ENCODE assay signal across 8 cellular contexts in the genomic region with DNA sequence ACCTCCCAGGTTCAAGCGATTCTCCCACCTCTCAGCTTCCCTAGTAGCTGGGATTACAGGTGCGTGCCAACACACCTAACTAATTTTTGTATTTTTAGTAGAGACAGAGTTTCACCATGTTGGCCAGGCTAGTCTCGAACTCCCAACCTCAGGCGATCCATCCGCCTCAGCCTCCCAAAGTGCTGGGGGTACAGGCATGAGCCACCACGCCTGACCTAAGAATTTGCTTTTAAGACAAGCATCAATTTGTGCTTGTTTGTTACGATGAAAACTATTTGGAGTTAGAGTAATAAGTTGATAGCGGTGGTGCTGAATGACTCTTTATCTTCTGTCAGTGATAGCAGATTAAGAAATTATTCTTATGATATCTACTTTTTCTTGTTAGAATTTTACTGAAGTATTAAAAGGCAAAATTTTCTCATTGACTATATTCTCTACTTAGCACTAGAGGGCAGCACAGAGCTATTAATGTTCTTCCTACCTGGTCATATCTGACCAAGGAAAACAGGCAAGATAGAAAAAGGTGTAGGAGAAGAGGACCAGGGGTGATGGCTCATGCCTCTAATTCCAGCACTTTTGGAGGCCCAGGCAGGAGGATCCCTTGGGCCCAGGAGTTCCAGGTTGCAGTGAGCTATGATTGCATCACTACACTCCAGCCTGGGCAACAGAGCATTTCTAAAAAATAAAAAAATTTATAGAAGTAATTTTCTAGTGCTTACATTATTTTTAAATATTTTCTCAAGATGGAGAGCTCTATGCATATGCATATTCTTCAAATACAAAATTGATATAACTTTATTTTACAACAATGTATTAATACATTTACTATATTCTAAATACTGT. TPM values are rescaled to one million over a fixed set of nuclear protein-coding genes. Genes with fewer than 3 reads are reported as not detected.
DNase-seq lines count a peak whose midpoint lies in the region; ATAC-seq, FAIRE-seq and TF ChIP-seq lines count a peak whose summit lies in the region.

No MANE protein-coding gene starts in this region.

- intact Hi-C loops in pancreas (cut with DNase I) (loop anchor here in 2 of 3 donors (5.0 to 10.0 kb wide), 2 partner anchors 354 to 362 kb away; no protein-coding TSS in a partner anchor), posterior cingulate gyrus (cut with DNase I) (loop anchor here (1.0 to 2.0 kb wide), 3 partner anchors 304 to 521 kb away; no protein-coding TSS in a partner anchor)

- peak; percentile 93 for FAIRE-seq in pancreas (lab: Jason Lieb, UNC)

- H3K4me3 ChIP-seq in fibroblast of mammary gland (ENCODE audit: control insufficient read depth, low read depth, low read length) = no peak overlapping the region
- no peak overlapping the region for H3K4me3 ChIP-seq in pancreas

- TF ChIP-seq CTCF in fibroblast of mammary gland (conservative IDR thresholded peaks at IDR 0.05; ENCODE audit: control insufficient read depth, insufficient read depth, low read depth, low read length) (peak; percentile 59), pancreas (IDR thresholded peaks at IDR 0.05) (peak; percentile 37 to 46 (median 40))

- peak; percentile 74 for ATAC-seq in GM21723 (IDR thresholded peaks at IDR 0.05; ENCODE audit: unreplicated experiment)
- peak; percentile 67 to 93 (median 85) for ATAC-seq in pancreas

- H3K9me3 ChIP-seq in pancreas = no peaks in the 10 kb centered on the region

- no peaks in the 10 kb centered on the region for H3K27me3 ChIP-seq in pancreas

- DNase-seq in EH (ENCODE audit: low read depth) = peak; percentile 57
- peak; percentile 74 for DNase-seq in NCI-H1436 (lab: John Stamatoyannopoulos, UW)
- peak; percentile 44 for DNase-seq in SKM-1 treated with dmso at 0.1 percent for 144 hours (lab: John Stamatoyannopoulos, UW; ENCODE audit: unreplicated experiment)
- DNase-seq in fibroblast of mammary gland (ENCODE audit: low read depth) = peak; percentile 62
- DNase-seq in pancreas = no peak
- no peak for DNase-seq in posterior cingulate gyrus
- DNase-seq in activated CD8-positive, alpha-beta memory T cell treated with anti-CD3 and anti-CD28 coated beads for 24 hours = no peak

- no peaks in the 10 kb centered on the region for H3K36me3 ChIP-seq in pancreas

- 64 to 67% methylated on average over 8 of the region's 8 CpGs for WGBS in pancreas, 2 donors

- no peak overlapping the region for H3K27ac ChIP-seq in pancreas

- no peaks in the 10 kb centered on the region for H3K4me1 ChIP-seq in pancreas

RNA-seq across cellular contexts. Expression of gene STXBP4, which starts 24.5 kb away (rescaled TPM):
- 10 to 100 TPM in 1 of 6 donors, 1 to 10 TPM in 5; 4.2 to 12.6 (median 6.2) TPM for total RNA-seq in pancreas
- 1 to 10 TPM in 1 of 2 donors, under 1 TPM in 1; 0.72 to 1.8 TPM for polyA plus RNA-seq in pancreas

RNA-seq across cellular contexts. Expression of gene COX11, which starts 24.6 kb away (rescaled TPM):
- total RNA-seq in pancreas = 10 to 100 TPM; 13.1 to 26.2 (median 17.8) TPM
- polyA plus RNA-seq in pancreas = 10 to 100 TPM; 12.6 to 29.1 TPM

Comparison
In these comparisons a context has a peak if more than half of its experiments do, and no peak if none do; other contexts are left out.
1. DNase-seq: peak in EH (single experiment), NCI-H1436 (single experiment), SKM-1 treated with dmso at 0.1 percent for 144 hours (single experiment) and fibroblast of mammary gland (single experiment); none in pancreas (0 of 6), posterior cingulate gyrus (0 of 10) and activated CD8-positive, alpha-beta memory T cell treated with anti-CD3 and anti-CD28 coated beads for 24 hours (single experiment).